Comparison of ENCODE assay signal across 14 cellular contexts in the genomic region with DNA sequence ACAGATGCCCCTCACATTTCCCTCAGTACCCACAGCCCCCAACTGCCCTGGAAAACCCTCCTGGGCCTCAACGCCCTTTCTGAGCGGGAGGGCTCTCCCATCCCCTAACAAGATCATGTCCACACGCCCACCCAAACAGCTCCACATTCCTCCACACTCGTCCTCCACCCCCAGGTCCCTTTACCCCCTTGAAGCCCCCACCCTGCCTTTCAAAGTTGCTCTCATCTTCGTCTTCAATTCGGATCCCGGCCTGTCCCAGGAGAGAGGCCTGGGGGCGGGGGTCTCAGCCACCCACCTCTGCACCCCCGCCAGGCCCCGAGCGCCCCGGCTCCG. TPM values are rescaled to one million over a fixed set of nuclear protein-coding genes. Genes with fewer than 3 reads are reported as not detected.
A peak's percentile ranks its signal among the peaks of the same experiment; 100 is the strongest.
DNase-seq lines count a peak whose midpoint lies in the region; ATAC-seq and TF ChIP-seq lines count a peak whose summit lies in the region.
"Had no signal": no experiment of that assay in that cellular context is flagged by ENCODE, and none has a peak within 500 bp of the region (broad histone marks: within the 10 kb centered on the region; RNA-seq: fewer than 3 reads in every experiment).

No MANE protein-coding gene starts in this region.

- H3K36me3 Mint-ChIP-seq in activated naive CD8-positive, alpha-beta T cell, result no peaks in the 10 kb centered on the region
- H3K36me3 Mint-ChIP-seq in activated naive CD8-positive, alpha-beta T cell treated with anti-CD3 and anti-CD28 coated beads, Interleukin-2, amount 50 U/mL, for 24 hours (ENCODE audit: low read depth), result no peaks in the 10 kb centered on the region
- H3K36me3 Mint-ChIP-seq in endothelial cell (ENCODE audit: low read depth, unreplicated experiment), result peaks cover 14% of the 10 kb centered on the region
- no peaks in the 10 kb centered on the region for H3K36me3 Mint-ChIP-seq in nephron (ENCODE audit: low read depth)

- TF ChIP-seq POLR2A in transverse colon (IDR thresholded peaks at IDR 0.05), result no peak

- ATAC-seq in activated naive CD8-positive, alpha-beta T cell treated with anti-CD3 and anti-CD28 coated beads, Interleukin-2, amount 50 U/mL, for 24 hours, result no peak
- ATAC-seq in HG03097 (IDR thresholded peaks at IDR 0.05; ENCODE audit: low FRiP score, unreplicated experiment), result no peak
- ATAC-seq in HG03460 (IDR thresholded peaks at IDR 0.05; ENCODE audit: unreplicated experiment), result no peak
- ATAC-seq: activated CD8-positive, alpha-beta T cell treated with anti-CD3 and anti-CD28 coated beads, Interleukin-2, amount 10 ng/mL, durations not matched to agents 7 days and 5 days had no signal

- no peak for TF ChIP-seq CTCF in endothelial cell (IDR thresholded peaks at IDR 0.05; ENCODE audit: unreplicated experiment)
- no peak for TF ChIP-seq CTCF in nephron (IDR thresholded peaks at IDR 0.05; ENCODE audit: unreplicated experiment in 3 of 3)
- no peak for TF ChIP-seq CTCF in transverse colon (IDR thresholded peaks at IDR 0.05)

- H3K4me3 Mint-ChIP-seq in activated naive CD8-positive, alpha-beta T cell, result peak overlapping the region; percentile 59
- no peak overlapping the region for H3K4me3 Mint-ChIP-seq in activated naive CD8-positive, alpha-beta T cell treated with anti-CD3 and anti-CD28 coated beads, Interleukin-2, amount 50 U/mL, for 24 hours
- peak overlapping the region; percentile 94 for H3K4me3 Mint-ChIP-seq in endothelial cell (ENCODE audit: unreplicated experiment)
- peak overlapping the region; percentile 76 to 82 (median 82) for H3K4me3 Mint-ChIP-seq in nephron
- H3K4me3 Mint-ChIP-seq: activated CD8-positive, alpha-beta T cell treated with anti-CD3 and anti-CD28 coated beads, Interleukin-2, amount 10 ng/mL, durations not matched to agents 7 days and 5 days; T-helper 2 cell treated with Interferon-gamma antibody and Interleukin-4, amounts not matched to agents 5 μg/mL and 100 μg/mL, for 36 hours had no signal

- TF ChIP-seq EP300 in transverse colon (IDR thresholded peaks at IDR 0.05; ENCODE audit: low read depth), result no peak

- WGBS in transverse colon (ENCODE audit: low coverage in 1 of 2), 2 donors, result 69 to 88% methylated on average over 3 to 13 of the region's 13 CpGs

- no peaks in the 10 kb centered on the region for H3K9me3 Mint-ChIP-seq in activated naive CD8-positive, alpha-beta T cell (ENCODE audit: low read depth)
- no peaks in the 10 kb centered on the region for H3K9me3 Mint-ChIP-seq in activated naive CD8-positive, alpha-beta T cell treated with anti-CD3 and anti-CD28 coated beads, Interleukin-2, amount 50 U/mL, for 24 hours
- no peaks in the 10 kb centered on the region for H3K9me3 Mint-ChIP-seq in endothelial cell (ENCODE audit: unreplicated experiment)
- no peaks in the 10 kb centered on the region for H3K9me3 Mint-ChIP-seq in nephron
- H3K9me3 Mint-ChIP-seq: T-helper 2 cell treated with Interferon-gamma antibody and Interleukin-4, amounts not matched to agents 5 μg/mL and 100 μg/mL, for 36 hours had no signal

- H3K27me3 ChIP-seq in transverse colon, result no peaks in the 10 kb centered on the region

- H3K9me3 ChIP-seq in transverse colon, result no peaks in the 10 kb centered on the region

- H3K27me3 Mint-ChIP-seq in activated naive CD8-positive, alpha-beta T cell, result peaks cover 13% of the 10 kb centered on the region
- peaks cover 36% of the 10 kb centered on the region for H3K27me3 Mint-ChIP-seq in activated naive CD8-positive, alpha-beta T cell treated with anti-CD3 and anti-CD28 coated beads, Interleukin-2, amount 50 U/mL, for 24 hours
- H3K27me3 Mint-ChIP-seq in endothelial cell (ENCODE audit: unreplicated experiment), result peaks cover 25% of the 10 kb centered on the region
- H3K27me3 Mint-ChIP-seq in nephron (ENCODE audit: low read depth), result peaks cover 16% of the 10 kb centered on the region

- peak overlapping the region; percentile 89 to 95 (median 94) for H3K27ac ChIP-seq in transverse colon
- H3K27ac ChIP-seq: 22Rv1 had no signal

- H3K27ac Mint-ChIP-seq in activated naive CD8-positive, alpha-beta T cell, result no peak overlapping the region
- no peak overlapping the region for H3K27ac Mint-ChIP-seq in activated naive CD8-positive, alpha-beta T cell treated with anti-CD3 and anti-CD28 coated beads, Interleukin-2, amount 50 U/mL, for 24 hours
- no peak overlapping the region for H3K27ac Mint-ChIP-seq in endothelial cell (ENCODE audit: unreplicated experiment)
- H3K27ac Mint-ChIP-seq in nephron, result peak overlapping the region; percentile 88 to 100 (median 99)
- H3K27ac Mint-ChIP-seq: activated CD8-positive, alpha-beta T cell treated with anti-CD3 and anti-CD28 coated beads, Interleukin-2, amount 10 ng/mL, durations not matched to agents 7 days and 5 days; T-helper 2 cell treated with Interferon-gamma antibody and Interleukin-4, amounts not matched to agents 5 μg/mL and 100 μg/mL, for 36 hours had no signal

- H3K4me3 ChIP-seq in transverse colon, result peak overlapping the region in 3 of 4 donors; percentile 23 to 41 (median 25)

- H3K4me1 ChIP-seq in transverse colon, result peaks cover 49 to 95% (median 69%) of the 10 kb centered on the region in 4 donors

- peaks cover 10% of the 10 kb centered on the region for H3K4me1 Mint-ChIP-seq in activated naive CD8-positive, alpha-beta T cell (ENCODE audit: low read depth)
- H3K4me1 Mint-ChIP-seq in activated naive CD8-positive, alpha-beta T cell treated with anti-CD3 and anti-CD28 coated beads, Interleukin-2, amount 50 U/mL, for 24 hours, result peaks cover 4% of the 10 kb centered on the region
- H3K4me1 Mint-ChIP-seq in endothelial cell (ENCODE audit: unreplicated experiment) (peaks cover 47% of the 10 kb centered on the region), nephron (peaks cover 50% of the 10 kb centered on the region)

- DNase-seq in activated naive CD8-positive, alpha-beta T cell treated with anti-CD3 and anti-CD28 coated beads, Interleukin-2, amount 50 U/mL, for 24 hours, result no peak
- DNase-seq in endothelial cell (ENCODE audit: low spot score) (no peak), transverse colon (no peak), COR-L47 (lab: John Stamatoyannopoulos, UW) (no peak)
- DNase-seq: activated CD8-positive, alpha-beta T cell treated with anti-CD3 and anti-CD28 coated beads, Interleukin-2, amount 10 ng/mL, durations not matched to agents 7 days and 5 days; activated gamma-delta T cell treated with Interleukin-2 at 50 U/mL for 16 hours had no signal

- intact Hi-C loops in transverse colon (cut with DNase I; ENCODE audit: low total_unique reads), result no loop called here

- no peaks in the 10 kb centered on the region for H3K36me3 ChIP-seq in transverse colon

- in situ Hi-C loops in transverse colon (cut with MboI; ENCODE audit: low pct_ligation_motif_present in 1 of 4, low pct_unique_long_range_greater_than_20kb in 1 of 4, low sequenced_read_pairs in 3 of 4), result no loop called here

RNA-seq across cellular contexts. Expression of gene HOXB4, which starts 14.3 kb away (rescaled TPM):
- total RNA-seq in endothelial cell (ENCODE audit: unreplicated experiment) (6.5 TPM), transverse colon (1 to 10 TPM in 3 of 4 donors, not detected in 1; 1.9 to 4.8 (median 2.0) TPM)

RNA-seq across cellular contexts. Expression of gene HOXB2, which starts 18.9 kb away (rescaled TPM):
- total RNA-seq in endothelial cell (ENCODE audit: unreplicated experiment), result 5.6 TPM
- total RNA-seq in transverse colon, result 10 to 100 TPM in 3 of 4 donors, not detected in 1; 13.5 to 93.9 (median 13.8) TPM

RNA-seq across cellular contexts. Expression of gene HOXB3, which starts 26.2 kb away (rescaled TPM):
- total RNA-seq in endothelial cell (ENCODE audit: unreplicated experiment) (17.7 TPM), transverse colon (10 to 100 TPM; 25.7 to 57.1 (median 34.9) TPM)

RNA-seq across cellular contexts. Expression of gene HOXB5, which starts 29.7 kb away (rescaled TPM):
- 0.59 TPM for total RNA-seq in endothelial cell (ENCODE audit: unreplicated experiment)
- total RNA-seq in transverse colon, result 10 to 100 TPM; 10.5 to 35.4 (median 18.7) TPM
- total RNA-seq: activated CD8-positive, alpha-beta T cell treated with anti-CD3 and anti-CD28 coated beads, Interleukin-2, amount 10 ng/mL, durations not matched to agents 7 days and 5 days had no signal

RNA-seq across cellular contexts. Expression of gene HOXB1, which starts 33.0 kb away (rescaled TPM):
- total RNA-seq in endothelial cell (ENCODE audit: unreplicated experiment) (not detected), transverse colon (not detected)
- total RNA-seq: activated CD8-positive, alpha-beta T cell treated with anti-CD3 and anti-CD28 coated beads, Interleukin-2, amount 10 ng/mL, durations not matched to agents 7 days and 5 days; glomerular endothelial cell; liver had no signal

Comparison
In these comparisons a context has a peak if more than half of its experiments do, and no peak if none do; other contexts are left out.
1. H3K27ac Mint-ChIP-seq: peak in nephron (3 of 3); none in activated naive CD8-positive, alpha-beta T cell (single experiment), activated naive CD8-positive, alpha-beta T cell treated with anti-CD3 and anti-CD28 coated beads, Interleukin-2, amount 50 U/mL, for 24 hours (single experiment) and endothelial cell (single experiment).